Comparison of ENCODE assay signal across 27 cellular contexts in genomic region chr9:34999576-34999975, GRCh38. TPM values are rescaled to one million over a fixed set of nuclear protein-coding genes. Genes with fewer than 3 reads are reported as not detected.
"Had no signal": no experiment of that assay in that cellular context is flagged by ENCODE, and none has a peak within 500 bp of the region (broad histone marks: within the 10 kb centered on the region; RNA-seq: fewer than 3 reads in every experiment).

No MANE protein-coding gene starts in this region.

- H3K27ac ChIP-seq: breast epithelium, foreskin keratinocyte, heart right ventricle, ovary, uterus had no signal

- H3K4me3 ChIP-seq: breast epithelium, heart right ventricle, ovary, skin epidermis, uterus had no signal

- H3K27me3 ChIP-seq: breast epithelium, foreskin keratinocyte, heart right ventricle, ovary, uterus had no signal

- DNase-seq: activated CD4-positive, alpha-beta T cell treated with anti-CD3 and anti-CD28 coated beads for 1 hour; activated CD4-positive, alpha-beta T cell treated with anti-CD3 and anti-CD28 coated beads, Interleukin-2, amount 50 U/mL, for 4 hours; activated naive CD4-positive, alpha-beta T cell; activated T-cell treated with anti-CD3 and anti-CD28 coated beads for 4 hours; activated T-cell treated with anti-CD3 and anti-CD28 coated beads, Interleukin-2, amount 50 U/mL, for 72 hours; central memory CD4-positive, alpha-beta T cell; foreskin keratinocyte; heart right ventricle; left colon; mammary epithelial cell; naive B cell; ovary; stimulated activated CD4-positive, alpha-beta T cell treated with anti-CD3 and anti-CD28 coated beads, Interleukin-4, amount 100 ng/mL, for 24 hours; stimulated activated naive CD8-positive, alpha-beta T cell treated with anti-CD3 and anti-CD28 coated beads, Interleukin-15, amount 100 ng/mL, for 72 hours; substantia nigra; T-helper 17 cell; T1000; uterus had no signal

- H3K4me1 ChIP-seq: breast epithelium had no signal

- H3K9me3 ChIP-seq: breast epithelium, heart right ventricle, ovary, uterus had no signal

- H3K36me3 ChIP-seq: breast epithelium, ovary, uterus had no signal

- H3K9me3 Mint-ChIP-seq: activated naive CD4-positive, alpha-beta T cell treated with anti-CD3 and anti-CD28 coated beads, Interleukin-2, amount 50 U/mL, for 72 hours; activated T-cell treated with anti-CD3 and anti-CD28 coated beads, Interleukin-2, amount 50 U/mL, for 72 hours; mesothelial cell of epicardium; naive B cell; stimulated activated memory B cell treated with anti-CD40 and anti-IgM and Interleukin-4, amounts not matched to agents 10 μg/mL and 1 μg/mL and 100 μg/mL, for 72 hours; stimulated activated naive CD8-positive, alpha-beta T cell treated with anti-CD3 and anti-CD28 coated beads, Interleukin-15, amount 100 ng/mL, for 72 hours; type B pancreatic cell had no signal

- H3K4me3 Mint-ChIP-seq: activated T-cell treated with anti-CD3 and anti-CD28 coated beads, Interleukin-2, amount 50 U/mL, for 72 hours; mesothelial cell of epicardium; naive B cell; stimulated activated memory B cell treated with anti-CD40 and anti-IgM and Interleukin-4, amounts not matched to agents 10 μg/mL and 1 μg/mL and 100 μg/mL, for 72 hours; stimulated activated naive CD8-positive, alpha-beta T cell treated with anti-CD3 and anti-CD28 coated beads, Interleukin-15, amount 100 ng/mL, for 72 hours; T-helper 17 cell; type B pancreatic cell had no signal

- H3K27me3 Mint-ChIP-seq: naive B cell; stimulated activated memory B cell treated with anti-CD40 and anti-IgM and Interleukin-4, amounts not matched to agents 10 μg/mL and 1 μg/mL and 100 μg/mL, for 72 hours; stimulated activated naive CD8-positive, alpha-beta T cell treated with anti-CD3 and anti-CD28 coated beads, Interleukin-15, amount 100 ng/mL, for 72 hours; T-helper 17 cell had no signal

- H3K27ac Mint-ChIP-seq: activated T-cell treated with anti-CD3 and anti-CD28 coated beads, Interleukin-2, amount 50 U/mL, for 72 hours; mesothelial cell of epicardium; naive B cell; progenitor cell of endocrine pancreas; stimulated activated memory B cell treated with anti-CD40 and anti-IgM and Interleukin-4, amounts not matched to agents 10 μg/mL and 1 μg/mL and 100 μg/mL, for 72 hours; stimulated activated naive CD8-positive, alpha-beta T cell treated with anti-CD3 and anti-CD28 coated beads, Interleukin-15, amount 100 ng/mL, for 72 hours; T-helper 17 cell; type B pancreatic cell had no signal

- ATAC-seq: activated naive CD4-positive, alpha-beta T cell treated with anti-CD3 and anti-CD28 coated beads, Interleukin-2, amount 50 U/mL, for 72 hours; activated T-cell treated with anti-CD3 and anti-CD28 coated beads, Interleukin-2, amount 50 U/mL, for 72 hours; esophagus mucosa; foreskin keratinocyte; heart right ventricle; left colon; sciatic nerve; stimulated activated memory B cell treated with anti-CD40 and anti-IgM and Interleukin-4, amounts not matched to agents 10 μg/mL and 1 μg/mL and 100 μg/mL, for 72 hours; stimulated activated naive CD8-positive, alpha-beta T cell treated with anti-CD3 and anti-CD28 coated beads, Interleukin-15, amount 100 ng/mL, for 72 hours; T-helper 17 cell had no signal

RNA-seq across cellular contexts. Expression of gene PHF24, which starts 41.5 kb away (rescaled TPM):
- total RNA-seq: T-helper 17 cell had no signal
